In the genomic region with DNA sequence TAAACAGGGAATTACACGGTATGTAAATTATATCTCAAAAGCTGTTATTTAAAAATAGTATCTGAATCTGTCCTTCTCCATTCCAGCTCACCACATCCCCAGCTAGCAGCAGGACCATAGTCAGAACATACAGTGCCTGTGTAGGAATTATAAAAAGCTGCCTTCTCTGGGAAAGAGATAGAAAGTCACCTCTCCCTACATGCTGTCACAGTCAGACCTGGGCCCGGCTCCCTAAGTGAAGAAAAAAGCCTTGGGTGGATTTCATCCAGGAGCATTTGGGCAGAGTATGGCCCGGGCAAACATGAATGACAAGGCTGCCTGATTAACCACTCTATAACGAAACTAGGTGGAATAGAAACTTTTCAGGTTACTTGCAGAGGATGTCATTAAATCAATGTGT, we compare ENCODE assay signal across 24 cellular contexts.
"Had no signal": no experiment of that assay in that cellular context is flagged by ENCODE, and none has a peak within 500 bp of the region (broad histone marks: within the 10 kb centered on the region; RNA-seq: fewer than 3 reads in every experiment).

No MANE protein-coding gene starts in this region.

- H3K9me3 ChIP-seq: stomach, suprapubic skin, testis, thoracic aorta, thyroid gland, tibial artery, tibial nerve, transverse colon, upper lobe of left lung, upper lobe of right lung, uterus, vagina had no signal

- DNase-seq: stimulated activated CD4-positive, alpha-beta T cell treated with anti-CD3 and anti-CD28 coated beads, Interleukin-2, amount 100 ng/mL, for 48 hours; stimulated activated CD4-positive, alpha-beta T cell treated with anti-CD3 and anti-CD28 coated beads, Interleukin-4, amount 100 ng/mL, for 1 hour; stimulated activated CD4-positive, alpha-beta T cell treated with anti-CD3 and anti-CD28 coated beads, Interleukin-4, amount 100 ng/mL, for 24 hours; stimulated activated CD4-positive, alpha-beta T cell treated with anti-CD3 and anti-CD28 coated beads, Interleukin-4, amount 100 ng/mL, for 4 hours; stimulated activated CD8-positive, alpha-beta memory T cell treated with anti-CD3 and anti-CD28 coated beads, Interleukin-4, amount 100 ng/mL, for 48 hours; stimulated activated naive B cell treated with anti-CD40 and anti-IgM and Interleukin-4, amounts not matched to agents 10 μg/mL and 1 μg/mL and 100 μg/mL, for 72 hours; stimulated activated naive CD4-positive, alpha-beta T cell; stimulated activated naive CD4-positive, alpha-beta T cell treated with Interleukin-2 at 50 U/mL for 16 hours; stimulated activated naive CD8-positive, alpha-beta T cell treated with anti-CD3 and anti-CD28 coated beads, Interleukin-15, amount 100 ng/mL, for 72 hours; stimulated activated naive CD8-positive, alpha-beta T cell treated with anti-CD3 and anti-CD28 coated beads, Interleukin-15, Interleukin-2, amounts not matched to agents 100 U/mL and 50 U/mL, for 24 hours; stomach; substantia nigra; testis; thyroid gland; tibial artery; transverse colon; trophoblast cell; upper lobe of left lung; upper lobe of right lung; uterus had no signal

- H3K27me3 ChIP-seq: stomach, suprapubic skin, testis, thyroid gland, tibial artery, tibial nerve, transverse colon, upper lobe of left lung, upper lobe of right lung, uterus, vagina had no signal

- H3K4me1 ChIP-seq: suprapubic skin, testis, thyroid gland, transverse colon, upper lobe of left lung, upper lobe of right lung, uterus, vagina had no signal

- H3K27ac ChIP-seq: stomach, suprapubic skin, testis, thoracic aorta, thyroid gland, tibial artery, tibial nerve, transverse colon, upper lobe of left lung, upper lobe of right lung, uterus, vagina had no signal

- H3K4me3 ChIP-seq: stomach, suprapubic skin, testis, thoracic aorta, thyroid gland, tibial artery, tibial nerve, transverse colon, upper lobe of left lung, upper lobe of right lung, uterus, vagina had no signal

- H3K36me3 ChIP-seq: stomach, suprapubic skin, thoracic aorta, thyroid gland, tibial artery, tibial nerve, transverse colon, upper lobe of left lung, upper lobe of right lung, uterus, vagina had no signal
